18 cellular contexts compared by ENCODE assay signal in genomic region chr7:142248166-142249160, GRCh38. TPM values are rescaled to one million over a fixed set of nuclear protein-coding genes. Genes with fewer than 3 reads are reported as not detected.
"Had no signal": no experiment of that assay in that cellular context is flagged by ENCODE, and none has a peak within 500 bp of the region (broad histone marks: within the 10 kb centered on the region; RNA-seq: fewer than 3 reads in every experiment).

No MANE protein-coding gene starts in this region.

- H3K36me3 ChIP-seq: brain microvascular endothelial cell, left lung, suprapubic skin had no signal

- DNase-seq: activated CD4-positive, alpha-beta T cell treated with anti-CD3 and anti-CD28 coated beads, Interleukin-2, amount 50 U/mL, for 1 hour; brain microvascular endothelial cell; left lung; natural killer cell; occipital lobe; stimulated activated CD4-positive, alpha-beta T cell treated with anti-CD3 and anti-CD28 coated beads, Interleukin-12 subunit alpha, Interleukin-12 subunit beta, amount 100 ng/mL, for 4 hours; stimulated activated naive CD4-positive, alpha-beta T cell; T-helper 1 cell had no signal

- H3K4me3 Mint-ChIP-seq: natural killer cell had no signal

- H3K4me1 Mint-ChIP-seq: natural killer cell had no signal

- H3K4me1 ChIP-seq: left lung, suprapubic skin had no signal

- H3K27ac Mint-ChIP-seq: activated naive CD4-positive, alpha-beta T cell treated with anti-CD3 and anti-CD28 coated beads, Interleukin-2, amount 50 U/mL, for 72 hours; natural killer cell had no signal

- H3K27me3 ChIP-seq: brain microvascular endothelial cell, left lung, suprapubic skin had no signal

- H3K27ac ChIP-seq: brain microvascular endothelial cell, left lung, suprapubic skin had no signal

- H3K9me3 Mint-ChIP-seq: activated naive CD4-positive, alpha-beta T cell treated with anti-CD3 and anti-CD28 coated beads, Interleukin-2, amount 50 U/mL, for 72 hours; natural killer cell had no signal

- ATAC-seq: activated naive CD4-positive, alpha-beta T cell treated with anti-CD3 and anti-CD28 coated beads, Interleukin-2, amount 50 U/mL, for 72 hours; esophagus mucosa; left lung; natural killer cell had no signal

- H3K9me3 ChIP-seq: left lung, suprapubic skin had no signal

- H3K4me3 ChIP-seq: left lung, suprapubic skin had no signal

RNA-seq across cellular contexts. Expression of gene PRSS58, which starts 9.4 kb away (rescaled TPM):
- total RNA-seq: activated CD8-positive, alpha-beta memory T cell treated with anti-CD3 and anti-CD28 coated beads for 36 hours; activated naive CD4-positive, alpha-beta T cell treated with anti-CD3 and anti-CD28 coated beads, Interleukin-2, amount 50 U/mL, for 72 hours; chondrocyte; dermis microvascular lymphatic vessel endothelial cell; esophagus mucosa; fibroblast of villous mesenchyme; left lung; mucosa of gallbladder; natural killer cell; occipital lobe; pulmonary artery endothelial cell; suprapubic skin; ureter had no signal
